In the genomic region with DNA sequence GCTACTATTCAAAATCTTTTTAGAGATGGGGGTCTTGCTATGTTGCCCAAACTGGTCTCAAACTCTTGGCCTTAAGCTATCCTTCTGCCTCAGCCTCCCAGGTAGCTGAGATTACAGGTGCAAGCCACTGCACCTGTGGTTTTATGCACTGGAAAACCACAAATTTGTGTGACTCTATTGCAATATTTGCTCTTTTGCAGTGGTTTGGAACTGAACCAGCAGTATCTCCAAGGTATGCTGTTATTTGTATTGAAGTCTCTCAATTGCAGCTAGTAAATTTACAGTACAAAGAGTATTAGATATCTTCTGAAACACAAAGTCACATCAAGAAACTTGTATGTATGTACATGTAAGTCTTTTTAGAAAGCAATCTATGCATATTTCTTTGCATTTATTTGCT, we compare ENCODE assay signal across 5 cellular contexts.
"Had no signal": no experiment of that assay in that cellular context is flagged by ENCODE, and none has a peak within 500 bp of the region (broad histone marks: within the 10 kb centered on the region; RNA-seq: fewer than 3 reads in every experiment).

No MANE protein-coding gene starts in this region.

- DNase-seq: H9, HCEC 1CT, IMR-90, KBM-7 had no signal

- H3K4me3 ChIP-seq: GM23338 had no signal
